Comparison of ENCODE assay signal across 11 cellular contexts in the genomic region with DNA sequence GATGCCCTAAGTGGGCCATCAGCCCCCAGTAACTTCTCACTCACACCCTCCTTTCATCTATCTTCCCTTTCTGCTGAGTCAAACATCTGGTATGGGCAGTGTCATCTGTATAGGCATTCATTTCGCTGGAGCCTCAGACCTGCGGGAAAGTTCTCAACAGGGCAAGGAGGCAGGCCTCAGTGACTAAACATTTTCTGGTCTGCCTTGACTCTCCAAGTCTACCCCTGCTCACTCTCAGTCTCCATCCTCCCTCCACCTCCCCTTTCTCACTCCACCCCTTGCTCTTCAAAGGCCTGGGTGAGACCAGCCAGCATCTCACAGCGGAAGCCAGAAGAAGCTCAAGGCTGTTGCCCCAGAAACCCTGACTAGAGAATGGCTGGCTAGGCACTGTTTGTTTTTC.
DNase-seq lines count a peak whose midpoint lies in the region; ATAC-seq and TF ChIP-seq lines count a peak whose summit lies in the region.
"Had no signal": no experiment of that assay in that cellular context is flagged by ENCODE, and none has a peak within 500 bp of the region (broad histone marks: within the 10 kb centered on the region; RNA-seq: fewer than 3 reads in every experiment).

No MANE protein-coding gene starts in this region.

- in situ Hi-C loops in IMR-90 (cut with MboI; ENCODE audit: low sequenced_read_pairs), result loop anchor here (10.0 to 25.0 kb wide), 3 partner anchors 155 to 488 kb away; a partner anchor contains a TSS

- H3K18ac ChIP-seq in IMR-90 (ENCODE audit: low read depth, low read length), result peak overlapping the region; percentile 2; the same call in 1 of the 2 replicates

- no TSS peak for BruUV-seq in IMR-90 (replicated peaks; lab: Mats Ljungman, UMichigan)

- H3K9ac ChIP-seq in IMR-90 (ENCODE audit: low read depth, low read length), result peak overlapping the region; percentile 70
- H3K9ac ChIP-seq in neural cell (ENCODE audit: low read length), result no peak overlapping the region

- no peak for TF ChIP-seq POLR2A in IMR-90 (IDR thresholded peaks at IDR 0.05; ENCODE audit: low read depth, low read length)

- peak overlapping the region; percentile 92 for H3K4me2 ChIP-seq in IMR-90 (ENCODE audit: low read depth, low read length)
- peak overlapping the region; percentile 85 for H3K4me2 ChIP-seq in neural cell (ENCODE audit: low read length)

- H3K56ac ChIP-seq in IMR-90 (ENCODE audit: extremely low read depth, insufficient read depth, low read length), result peak overlapping the region; percentile 91; the same call in 1 of the 2 replicates

- peak overlapping the region; percentile 52; the same call in 1 of the 3 replicates for H2BK15ac ChIP-seq in IMR-90 (ENCODE audit: low read depth, low read length)

- H3K36me3 ChIP-seq in IMR-90 (ENCODE audit: control insufficient read depth, insufficient read depth, low read length) (no peaks in the 10 kb centered on the region), neural cell (ENCODE audit: insufficient read depth, low read length) (no peaks in the 10 kb centered on the region)

- no CpG with 5 or more reads among the region's 3 CpGs for WGBS in IMR-90 (ENCODE audit: extremely low coverage in 2 of 2, insufficient read length in 1 of 2), 2 experiments

- peak overlapping the region; percentile 0; the same call in 1 of the 2 replicates for H4K5ac ChIP-seq in IMR-90 (ENCODE audit: low read depth, low read length)

- no peak for TF ChIP-seq CTCF in IMR-90 (conservative IDR thresholded peaks at IDR 0.05; ENCODE audit: low read depth, low read length)
- TF ChIP-seq CTCF in coronary artery (IDR thresholded peaks at IDR 0.05), result no peak
- no peak for TF ChIP-seq CTCF in neural cell (IDR thresholded peaks at IDR 0.05; ENCODE audit: poor library complexity, severe bottlenecking)
- TF ChIP-seq CTCF in GM10266 (IDR thresholded peaks at IDR 0.05; ENCODE audit: control insufficient read depth, insufficient read depth, low read depth, missing control alignments), result no peak

- DNase-seq in Ammon's horn (ENCODE audit: low spot score) (peak; percentile 77), IMR-90 (peak; percentile 81), coronary artery (ENCODE audit: low spot score) (no peak), NCI-H1105 treated with DMSO at 0.1 percent for 48 hours (lab: John Stamatoyannopoulos, UW) (no peak), GM10266 (ENCODE audit: extremely low spot score) (no peak)
- no peak for DNase-seq in stimulated activated naive CD8-positive, alpha-beta T cell treated with anti-CD3 and anti-CD28 coated beads, Interleukin-15, Interleukin-2, amounts not matched to agents 100 U/mL and 50 U/mL, for 24 hours
- DNase-seq: activated T-cell treated with anti-CD3 and anti-CD28 coated beads, Interleukin-2, amount 50 U/mL, for 1 hour; Right ventricle myocardium superior; stimulated activated CD4-positive, alpha-beta T cell treated with anti-CD3 and anti-CD28 coated beads, Interleukin-2, amount 100 ng/mL, for 24 hours had no signal

- peak overlapping the region in 1 of 2 experiments; percentile 81; a peak in 3 of 4 replicates for H4K8ac ChIP-seq in IMR-90 (ENCODE audit: low read depth in 2 of 2, low read length in 2 of 2)

- peak overlapping the region; percentile 97 for H2AK9ac ChIP-seq in IMR-90 (replicated peaks; ENCODE audit: low read depth, low read length, poor library complexity)

- H3K23ac ChIP-seq in IMR-90 (ENCODE audit: low read depth, low read length), result peak overlapping the region; percentile 91

- H3K4me3 ChIP-seq in IMR-90 (ENCODE audit: insufficient read depth, low read depth, low read length) (peak overlapping the region; percentile 1; the same call in 1 of the 2 replicates), coronary artery (peak overlapping the region; percentile 35), neural cell (ENCODE audit: low read length) (peak overlapping the region; percentile 73)

- H3K27ac ChIP-seq in IMR-90 (ENCODE audit: insufficient read depth, low read length), result peak overlapping the region; percentile 92
- H3K27ac ChIP-seq in coronary artery, result no peak overlapping the region
- H3K27ac ChIP-seq in neural cell (ENCODE audit: low read length), result no peak overlapping the region

- peaks cover 6 to 66% of the 10 kb centered on the region in 2 experiments; a peak in 2 of 4 replicates for H3K79me1 ChIP-seq in IMR-90 (ENCODE audit: low read depth in 1 of 2, low read length in 2 of 2)

- peak overlapping the region; percentile 88 for H4K91ac ChIP-seq in IMR-90 (ENCODE audit: insufficient read depth, low read depth, low read length)

- peaks cover 13% of the 10 kb centered on the region for H3K79me2 ChIP-seq in neural cell (replicated peaks; ENCODE audit: insufficient read depth, low read length)

- H3K4ac ChIP-seq in IMR-90 (ENCODE audit: low read depth, low read length), result peak overlapping the region; percentile 97

- intact Hi-C loops in IMR-90 (cut with micrococcal nuclease), result loop anchor here (2.0 to 5.0 kb wide), 3 partner anchors 141 to 491 kb away; a partner anchor contains a TSS

- H3K27me3 ChIP-seq in IMR-90 (ENCODE audit: control insufficient read depth, insufficient read depth, low read length) (no peaks in the 10 kb centered on the region), neural cell (ENCODE audit: insufficient read depth, low read depth, low read length) (no peaks in the 10 kb centered on the region)

- peak; percentile 46 for ATAC-seq in IMR-90 (ENCODE audit: low read depth)
- no peak for ATAC-seq in HG03135 (IDR thresholded peaks at IDR 0.05; ENCODE audit: unreplicated experiment)
- no peak for ATAC-seq in stimulated activated naive CD8-positive, alpha-beta T cell treated with anti-CD3 and anti-CD28 coated beads, Interleukin-15, Interleukin-2, amounts not matched to agents 100 U/mL and 50 U/mL, for 24 hours

- no peak for TF ChIP-seq EP300 in neural cell (conservative IDR thresholded peaks at IDR 0.05; ENCODE audit: poor library complexity, severe bottlenecking)

- peak overlapping the region; percentile 76 for H2BK20ac ChIP-seq in IMR-90 (ENCODE audit: low read depth, low read length)

- H3K9me3 ChIP-seq in IMR-90 (ENCODE audit: control insufficient read depth, insufficient read depth, low read length) (no peaks in the 10 kb centered on the region), neural cell (ENCODE audit: low read length) (no peaks in the 10 kb centered on the region)

- peak overlapping the region; percentile 90 for H2BK5ac ChIP-seq in IMR-90 (ENCODE audit: low read depth, low read length, poor library complexity, severe bottlenecking)

- H2AFZ ChIP-seq in IMR-90 (replicated peaks; ENCODE audit: low read length, poor library complexity), result peak overlapping the region; percentile 61
- H2AFZ ChIP-seq in neural cell (ENCODE audit: low read depth, low read length), result no peak overlapping the region

- CTCF ChIA-PET in IMR-90 (lab: Yijun Ruan, JAX), result interaction anchor here (0.6 kb wide), 1 partner anchor 220 kb away, joined by 3 read pairs; no protein-coding TSS in a partner anchor

- H3K9me1 ChIP-seq in IMR-90 (ENCODE audit: insufficient read depth, low read length), result peaks cover 7% of the 10 kb centered on the region; the same call in 1 of the 2 replicates

- peaks cover 19% of the 10 kb centered on the region for H4K20me1 ChIP-seq in IMR-90 (ENCODE audit: insufficient read depth, low read length)
- H4K20me1 ChIP-seq in neural cell (ENCODE audit: insufficient read depth), result no peaks in the 10 kb centered on the region

- H2AK5ac ChIP-seq in IMR-90 (ENCODE audit: low read depth, low read length), result peak overlapping the region; percentile 60

- peak overlapping the region; percentile 90 for H3K14ac ChIP-seq in IMR-90 (replicated peaks; ENCODE audit: low read depth, low read length)

- H2BK120ac ChIP-seq in IMR-90 (ENCODE audit: low read depth, low read length), result peak overlapping the region; percentile 84

- TF ChIP-seq RAD21 in IMR-90 (IDR thresholded peaks at IDR 0.05; ENCODE audit: low read length) (no peak), neural cell (conservative IDR thresholded peaks at IDR 0.05) (no peak)

- H3K4me1 ChIP-seq in IMR-90 (ENCODE audit: control insufficient read depth, insufficient read depth, low read length), result peaks cover 16% of the 10 kb centered on the region

- H3K9me2 ChIP-seq in neural cell (ENCODE audit: insufficient read depth, low read length), result no peaks in the 10 kb centered on the region

- POLR2A ChIA-PET in IMR-90 (lab: Charles Lee; ENCODE audit: unreplicated experiment), result interaction anchor here (1.5 kb wide), 1 partner anchor 157 kb away, joined by 3 read pairs; no protein-coding TSS in a partner anchor

- no peaks in the 10 kb centered on the region for H3F3A ChIP-seq in neural cell (ENCODE audit: insufficient read depth, low read length, poor library complexity, severe bottlenecking)

- dilution Hi-C loops in IMR-90 (cut with HindIII; ENCODE audit: low sequenced_read_pairs, unreplicated experiment), result no loop called here

TF ChIP-seq in IMR-90, 13 proteins besides CTCF, POLR2A, EP300 and RAD21 (continues in another document):
- TF ChIP-seq MAZ (IDR thresholded peaks at IDR 0.05; ENCODE audit: borderline replicate concordance, low read depth, low read length) (no peak), SMC3 (IDR thresholded peaks at IDR 0.05; ENCODE audit: low read depth, low read length) (no peak), CHD1 (IDR thresholded peaks at IDR 0.05; ENCODE audit: low read depth, low read length) (no peak), RCOR1 (IDR thresholded peaks at IDR 0.05; ENCODE audit: insufficient replicate concordance, low read length) (no peak), CEBPB (IDR thresholded peaks at IDR 0.05; ENCODE audit: low read depth, low read length) (no peak), MXI1 (IDR thresholded peaks at IDR 0.05; ENCODE audit: borderline replicate concordance, low read depth, low read length) (no peak), MAFK (IDR thresholded peaks at IDR 0.05; ENCODE audit: low read depth, low read length) (peak; percentile 83), NFE2L2 (IDR thresholded peaks at IDR 0.05; ENCODE audit: low read depth, low read length) (peak; percentile 64)

Comparison
In these comparisons a context has a peak if more than half of its experiments do, and no peak if none do; other contexts are left out.
1. DNase-seq: peak in Ammon's horn (single experiment) and IMR-90 (single experiment); none in coronary artery (single experiment), NCI-H1105 treated with DMSO at 0.1 percent for 48 hours (single experiment), GM10266 (single experiment) and stimulated activated naive CD8-positive, alpha-beta T cell treated with anti-CD3 and anti-CD28 coated beads, Interleukin-15, Interleukin-2, amounts not matched to agents 100 U/mL and 50 U/mL, for 24 hours (single experiment).
2. H3K4me3 ChIP-seq: peak in every context shown above with its lines; median percentile 73 in neural cell; 35 in coronary artery; 1 in IMR-90.